In the genomic region with DNA sequence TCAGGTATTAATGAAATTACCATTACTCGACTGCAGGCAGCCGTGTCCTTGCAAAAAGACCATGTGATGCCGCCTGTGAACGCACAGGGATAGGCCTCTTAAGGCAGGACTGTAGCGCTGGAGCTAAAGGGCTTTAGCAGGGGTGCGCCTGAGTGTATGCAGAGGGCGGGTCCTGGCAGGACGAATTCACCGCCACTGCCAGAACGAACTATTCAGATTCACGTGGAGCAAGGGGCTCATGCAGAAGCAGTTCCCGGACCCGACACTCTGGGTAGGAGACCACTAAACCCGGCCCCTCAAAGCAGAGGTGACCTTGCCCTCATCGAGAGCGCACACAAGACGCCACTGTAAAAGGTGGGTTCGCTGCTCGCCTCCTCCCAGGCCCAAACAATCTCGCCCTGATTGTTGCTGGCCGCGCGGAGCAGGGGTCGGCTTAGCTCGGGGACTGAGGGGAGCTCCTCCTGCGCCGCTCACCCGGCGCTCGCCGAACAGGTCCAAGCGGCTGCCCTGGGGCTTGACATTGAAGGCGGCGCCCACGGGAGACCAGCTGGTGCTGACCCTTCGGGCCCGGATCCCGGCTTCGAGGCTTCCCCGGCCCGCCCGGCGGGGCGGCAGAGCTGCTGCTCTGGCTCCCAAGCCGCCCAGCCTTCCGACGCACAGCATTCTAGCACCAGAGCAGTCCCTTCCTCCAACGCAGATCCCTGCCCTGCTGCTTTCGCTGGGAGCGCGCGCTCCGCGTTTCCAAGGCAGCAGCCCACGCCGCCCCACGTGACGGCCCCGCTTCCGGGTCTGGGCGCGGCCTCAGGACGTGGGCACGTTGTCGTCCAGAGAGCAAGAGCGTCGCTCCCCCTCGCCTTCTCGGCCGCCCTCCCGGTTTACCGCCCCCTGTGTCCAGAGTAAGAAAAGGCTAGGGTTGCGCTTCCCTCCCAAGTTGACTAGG, we compare ENCODE assay signal across 8 cellular contexts. TPM values are rescaled to one million over a fixed set of nuclear protein-coding genes. Genes with fewer than 3 reads are reported as not detected.
DNase-seq lines count a peak whose midpoint lies in the region; ATAC-seq and TF ChIP-seq lines count a peak whose summit lies in the region.

A gene (minus strand): TSS at position 743 of the 940 bp plus-strand sequence. CDS start 80 bp downstream, at position 663.

- DNase-seq in BE2C, result peak; percentile 96
- DNase-seq in NCI-H510A (lab: John Stamatoyannopoulos, UW), result peak; percentile 91
- DNase-seq in activated CD4-positive, alpha-beta T cell treated with anti-CD3 and anti-CD28 coated beads for 4 hours, result peak; percentile 88 to 90
- DNase-seq in kidney tubule cell (ENCODE audit: low spot score), result peak; percentile 97
- DNase-seq in stimulated activated CD4-positive, alpha-beta T cell treated with anti-CD3 and anti-CD28 coated beads, Interleukin-1b, Interleukin-23, amount 100 ng/mL, for 24 hours (ENCODE audit: low read depth in 4 of 4, low spot score in 1 of 4), result peak; percentile 81 to 88 (median 86)

- TF ChIP-seq CTCF in BE2C (IDR thresholded peaks at IDR 0.05; ENCODE audit: low read depth, low read length), result peak; percentile 70

- no peaks in the 10 kb centered on the region for H3K27me3 ChIP-seq in BE2C

- H3K9me3 ChIP-seq in BE2C, result no peaks in the 10 kb centered on the region

- peak within 1 kb of the TSS; percentile 65 for H3K27ac ChIP-seq in cingulate gyrus (ENCODE audit: low read depth, low read length)

- H3K4me3 ChIP-seq in BE2C (ENCODE audit: low read depth, low read length), result peak within 1 kb of the TSS; percentile 80

- ATAC-seq in GM19043 (IDR thresholded peaks at IDR 0.05; ENCODE audit: low read depth, unreplicated experiment), result peak; percentile 94
- ATAC-seq in HG03378 (IDR thresholded peaks at IDR 0.05; ENCODE audit: unreplicated experiment), result peak; percentile 87

- peaks cover 7% of the 10 kb centered on the region for H3K36me3 ChIP-seq in BE2C

- H3K4me1 ChIP-seq in BE2C, result no peaks in the 10 kb centered on the region

RNA-seq across cellular contexts. Expression of the gene that starts here (rescaled TPM):
- 7.3 TPM for polyA plus RNA-seq in BE2C (2012; ENCODE audit: insufficient read depth, insufficient read length, low read depth)

Comparison
In these comparisons a context has a peak if more than half of its experiments do, and no peak if none do; other contexts are left out.
1. Peak in every context shown above with its lines: DNase-seq, ATAC-seq, H3K4me3 ChIP-seq and H3K27ac ChIP-seq.